In the genomic region with DNA sequence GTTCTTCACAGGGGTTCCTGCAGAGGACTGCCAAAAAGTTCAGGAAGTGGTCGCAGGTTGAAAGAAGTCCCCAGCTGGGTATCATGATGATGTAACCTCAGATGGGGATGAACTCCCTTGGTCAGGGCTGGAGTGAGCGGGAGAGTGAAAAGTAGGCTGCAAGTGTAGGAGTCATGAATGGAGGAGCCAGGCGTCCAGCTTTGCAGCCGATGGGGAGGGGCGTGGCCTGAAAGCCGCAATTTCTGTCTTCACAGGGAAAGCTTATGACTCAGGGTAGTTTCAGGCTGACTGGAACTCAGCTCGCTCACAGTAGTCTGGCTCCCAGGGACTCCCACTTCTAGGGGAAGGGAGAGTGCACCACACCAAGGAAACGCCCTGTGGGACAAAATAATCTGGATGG, we compare ENCODE assay signal across 1 cellular context.
TF ChIP-seq lines count a peak whose summit lies in the region.

No MANE protein-coding gene starts in this region.

TF ChIP-seq in SK-N-SH treated with all-trans-retinoic acid at 6 μM for 48 hours, 23 proteins besides CTCF, POLR2A, EP300 and RAD21 (continued from another document):
- TF ChIP-seq POU6F1 (CRISPR knock-in tag; IDR thresholded peaks at IDR 0.05; ENCODE audit: borderline replicate concordance, low read depth) (no peak), ZFP3 (CRISPR knock-in tag; IDR thresholded peaks at IDR 0.05) (no peak), ZC3H10 (CRISPR knock-in tag; IDR thresholded peaks at IDR 0.05) (no peak)
TF ChIP-seq in SK-N-SH treated with all-trans-retinoic acid at 6 μM for 48 hours: peak in this region for 0.
